In the genomic region with DNA sequence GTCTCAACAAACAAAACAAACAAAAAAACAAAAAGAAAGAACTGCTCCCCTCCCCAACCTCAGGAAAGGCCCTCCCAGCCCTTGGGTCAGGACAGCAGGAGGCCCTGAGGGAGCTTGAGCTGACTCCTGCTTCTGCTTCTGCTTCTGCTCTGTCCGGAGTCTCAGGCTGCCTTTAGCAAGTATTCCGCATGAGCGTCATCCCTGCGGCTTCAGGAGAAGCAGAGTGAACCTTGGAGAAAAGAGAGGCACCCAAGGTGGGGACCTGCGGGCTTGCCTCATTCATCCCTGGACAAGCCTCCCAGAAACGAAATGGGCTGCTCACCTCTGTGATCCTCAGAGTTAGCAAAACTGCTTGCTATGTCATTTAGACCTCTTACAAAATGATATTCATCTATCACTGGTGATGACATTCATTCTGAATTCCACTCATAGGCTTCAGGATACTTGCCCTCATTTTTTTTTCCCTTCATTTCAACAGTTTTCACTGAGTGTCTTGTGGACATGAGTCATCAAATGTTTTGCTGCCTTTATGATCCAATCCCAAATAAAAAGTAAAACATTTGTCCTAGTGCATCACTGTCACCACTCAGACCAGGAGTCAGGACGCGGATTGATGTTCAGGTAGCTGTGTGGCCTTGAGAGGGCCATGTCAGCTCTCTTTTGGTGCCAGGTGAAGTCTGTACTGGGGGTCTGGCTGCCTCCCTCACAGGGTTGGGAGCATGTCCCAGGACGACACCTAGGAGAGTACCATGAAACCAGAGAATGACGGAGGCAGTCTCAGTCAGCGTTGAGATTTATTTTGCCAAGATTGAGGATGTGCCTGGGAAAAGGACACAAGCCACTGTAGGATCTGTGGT, we compare ENCODE assay signal across 1 cellular context.
TF ChIP-seq lines count a peak whose summit lies in the region.

No MANE protein-coding gene starts in this region.

TF ChIP-seq in IMR-90, 13 proteins besides CTCF, POLR2A, EP300 and RAD21 (continued from another document):
- no peak for TF ChIP-seq SMC3 (IDR thresholded peaks at IDR 0.05; ENCODE audit: low read depth, low read length)
TF ChIP-seq in IMR-90: peak in this region for 2.
